24 cellular contexts compared by ENCODE assay signal in genomic region chr7:36999851-37000480, GRCh38.
DNase-seq lines count a peak whose midpoint lies in the region; ATAC-seq, FAIRE-seq and TF ChIP-seq lines count a peak whose summit lies in the region.
"Had no signal": no experiment of that assay in that cellular context is flagged by ENCODE, and none has a peak within 500 bp of the region (broad histone marks: within the 10 kb centered on the region; RNA-seq: fewer than 3 reads in every experiment).

No MANE protein-coding gene starts in this region.

- POLR2A ChIA-PET in naive thymus-derived CD4-positive, alpha-beta T cell (lab: Charles Lee) = no interaction called here

- ATAC-seq in naive thymus-derived CD4-positive, alpha-beta T cell = no peak
- ATAC-seq: activated T-helper 17 cell treated with anti-CD3 and anti-CD28 coated beads, Interleukin-2, amount 50 U/mL, for 72 hours had no signal

- H3K27me3 ChIP-seq in naive thymus-derived CD4-positive, alpha-beta T cell (ENCODE audit: control insufficient read depth in 2 of 2, insufficient read depth in 2 of 2, low read length in 2 of 2) = no peaks in the 10 kb centered on the region
- H3K27me3 ChIP-seq: BLaER1 had no signal

- H3K4me1 Mint-ChIP-seq in naive thymus-derived CD4-positive, alpha-beta T cell = peaks cover 0 to 15% (median 11%) of the 10 kb centered on the region in 7 donors
- H3K4me1 Mint-ChIP-seq: activated T-helper 17 cell treated with anti-CD3 and anti-CD28 coated beads, Interleukin-2, amount 50 U/mL, for 72 hours had no signal

- H3K4me3 Mint-ChIP-seq in naive thymus-derived CD4-positive, alpha-beta T cell = no peak overlapping the region
- H3K4me3 Mint-ChIP-seq: activated naive CD8-positive, alpha-beta T cell; activated T-helper 17 cell treated with anti-CD3 and anti-CD28 coated beads, Interleukin-2, amount 50 U/mL, for 72 hours; naive B cell; stimulated activated naive CD8-positive, alpha-beta T cell treated with anti-CD3 and anti-CD28 coated beads, Interleukin-15, Interleukin-2, amounts not matched to agents 100 ng/mL and 50 ng/mL, for 24 hours had no signal

- H3K27ac ChIP-seq in naive thymus-derived CD4-positive, alpha-beta T cell (ENCODE audit: low read depth, low read length) = no peak overlapping the region
- H3K27ac ChIP-seq: BLaER1, KMS-11, WERI-Rb-1 had no signal

- no peak overlapping the region for H3K4me3 ChIP-seq in AG10803 (ENCODE audit: low read length)
- H3K4me3 ChIP-seq in naive thymus-derived CD4-positive, alpha-beta T cell (ENCODE audit: low read length) = no peak overlapping the region
- H3K4me3 ChIP-seq: BLaER1 had no signal

- intact Hi-C loops in naive thymus-derived CD4-positive, alpha-beta T cell (cut with micrococcal nuclease) = no loop called here

- H3K27me3 Mint-ChIP-seq in naive thymus-derived CD4-positive, alpha-beta T cell = no peaks in the 10 kb centered on the region
- H3K27me3 Mint-ChIP-seq: activated naive CD8-positive, alpha-beta T cell; activated T-helper 17 cell treated with anti-CD3 and anti-CD28 coated beads, Interleukin-2, amount 50 U/mL, for 72 hours; naive B cell; stimulated activated naive CD8-positive, alpha-beta T cell treated with anti-CD3 and anti-CD28 coated beads, Interleukin-15, Interleukin-2, amounts not matched to agents 100 ng/mL and 50 ng/mL, for 24 hours had no signal

- FAIRE-seq in islet of Langerhans (lab: Jason Lieb, UNC) = peak; percentile 99
- FAIRE-seq: A204.1, HTR-8/SVneo had no signal

- H3K36me3 ChIP-seq in naive thymus-derived CD4-positive, alpha-beta T cell (ENCODE audit: control insufficient read depth in 2 of 3, insufficient read depth in 3 of 3, low read length in 3 of 3) = peaks cover 0 to 7% (median 0%) of the 10 kb centered on the region in 3 experiments
- H3K36me3 ChIP-seq: WERI-Rb-1 had no signal

- H3K36me3 Mint-ChIP-seq in naive thymus-derived CD4-positive, alpha-beta T cell = peaks cover 16 to 39% (median 34%) of the 10 kb centered on the region in 5 donors

- DNase-seq in AG10803 (ENCODE audit: low read depth) (peak; percentile 16), NCI-H2171 treated with DMSO at 0.1 percent for 48 hours (lab: John Stamatoyannopoulos, UW) (peak; percentile 92), cerebellar cortex (ENCODE audit: low spot score) (peak; percentile 95), 8988T (no peak), SHP77 treated with DMSO at 0.1 percent for 48 hours (lab: John Stamatoyannopoulos, UW) (no peak)
- DNase-seq in activated CD4-positive, CD25-positive, alpha-beta regulatory T cell treated with anti-CD3 and anti-CD28 coated beads, Interleukin-2, amount 50 U/mL, for 72 hours = no peak
- no peak for DNase-seq in naive thymus-derived CD4-positive, alpha-beta T cell
- DNase-seq: COR-L47; dermis blood vessel endothelial cell; DND-41; naive B cell; NCI-H2029 treated with DMSO at 0.1 percent for 48 hours; occipital lobe; stimulated activated CD4-positive, alpha-beta T cell treated with anti-CD3 and anti-CD28 coated beads, Interleukin-4, amount 100 ng/mL, for 4 hours; trophoblast cell; WERI-Rb-1 had no signal

- peaks cover 0 to 11% (median 0%) of the 10 kb centered on the region in 11 donors for H3K9me3 Mint-ChIP-seq in naive thymus-derived CD4-positive, alpha-beta T cell
- H3K9me3 Mint-ChIP-seq: activated T-helper 17 cell treated with anti-CD3 and anti-CD28 coated beads, Interleukin-2, amount 50 U/mL, for 72 hours; stimulated activated naive CD8-positive, alpha-beta T cell treated with anti-CD3 and anti-CD28 coated beads, Interleukin-15, Interleukin-2, amounts not matched to agents 100 ng/mL and 50 ng/mL, for 24 hours had no signal

- no peaks in the 10 kb centered on the region for H3K9me3 ChIP-seq in naive thymus-derived CD4-positive, alpha-beta T cell (ENCODE audit: control insufficient read depth in 2 of 3, low read length in 3 of 3)
- H3K9me3 ChIP-seq: BLaER1 had no signal

- H3K27ac Mint-ChIP-seq in naive thymus-derived CD4-positive, alpha-beta T cell = peak overlapping the region in 3 of 9 donors; percentile 14 to 36 (median 19)
- H3K27ac Mint-ChIP-seq: activated naive CD8-positive, alpha-beta T cell; activated T-helper 17 cell treated with anti-CD3 and anti-CD28 coated beads, Interleukin-2, amount 50 U/mL, for 72 hours; naive B cell; stimulated activated naive CD8-positive, alpha-beta T cell treated with anti-CD3 and anti-CD28 coated beads, Interleukin-15, Interleukin-2, amounts not matched to agents 100 ng/mL and 50 ng/mL, for 24 hours had no signal

- H3K4me1 ChIP-seq in naive thymus-derived CD4-positive, alpha-beta T cell (ENCODE audit: control insufficient read depth in 2 of 2, insufficient read depth in 2 of 2, low read length in 2 of 2) = no peaks in the 10 kb centered on the region
- H3K4me1 ChIP-seq: BLaER1 had no signal

- CTCF ChIA-PET in naive thymus-derived CD4-positive, alpha-beta T cell (lab: Charles Lee) = no interaction called here

- no peak for TF ChIP-seq CTCF in AG10803 (conservative IDR thresholded peaks at IDR 0.05; ENCODE audit: low read length)

Comparison
In these comparisons a context has a peak if more than half of its experiments do, and no peak if none do; other contexts are left out.
1. DNase-seq: peak in AG10803 (single experiment), NCI-H2171 treated with DMSO at 0.1 percent for 48 hours (single experiment) and cerebellar cortex (single experiment); none in 8988T (single experiment), activated CD4-positive, CD25-positive, alpha-beta regulatory T cell treated with anti-CD3 and anti-CD28 coated beads, Interleukin-2, amount 50 U/mL, for 72 hours (single experiment), naive thymus-derived CD4-positive, alpha-beta T cell (0 of 9) and SHP77 treated with DMSO at 0.1 percent for 48 hours (single experiment).